In genomic region chr18:43481069-43481468, GRCh38 we compare ENCODE assay signal across 29 cellular contexts.
"Had no signal": no experiment of that assay in that cellular context is flagged by ENCODE, and none has a peak within 500 bp of the region (broad histone marks: within the 10 kb centered on the region; RNA-seq: fewer than 3 reads in every experiment).

No MANE protein-coding gene starts in this region.

- H3K4me1 Mint-ChIP-seq: naive thymus-derived CD4-positive, alpha-beta T cell; natural killer cell; nephron; neural progenitor cell; stimulated activated memory B cell treated with anti-CD40 and anti-IgM and Interleukin-4, amounts not matched to agents 10 μg/mL and 1 μg/mL and 100 μg/mL, for 72 hours; stimulated activated naive CD8-positive, alpha-beta T cell treated with anti-CD3 and anti-CD28 coated beads, Interleukin-15, amount 100 ng/mL, for 72 hours had no signal

- H3K36me3 ChIP-seq: neural progenitor cell, ovary, right lobe of liver, sigmoid colon, suprapubic skin, tibial nerve, upper lobe of left lung, uterus had no signal

- ATAC-seq: naive thymus-derived CD4-positive, alpha-beta T cell; psoas muscle; right cardiac atrium; right lobe of liver; stimulated activated naive CD8-positive, alpha-beta T cell treated with anti-CD3 and anti-CD28 coated beads, Interleukin-15, amount 100 ng/mL, for 72 hours; stimulated activated naive CD8-positive, alpha-beta T cell treated with anti-CD3 and anti-CD28 coated beads, Interleukin-15, Interleukin-2, amounts not matched to agents 100 U/mL and 50 U/mL, for 24 hours had no signal

- H3K4me1 ChIP-seq: neural progenitor cell, parathyroid adenoma, psoas muscle, right lobe of liver, sigmoid colon, suprapubic skin, testis, tibial nerve, upper lobe of left lung, uterus had no signal

- H3K27me3 ChIP-seq: neural progenitor cell, ovary, right lobe of liver, sigmoid colon, suprapubic skin, testis, tibial nerve, upper lobe of left lung, uterus had no signal

- DNase-seq: naive thymus-derived CD4-positive, alpha-beta T cell; natural killer cell; occipital lobe; ovary; psoas muscle; right cardiac atrium; right lobe of liver; sigmoid colon; small intestine; stimulated activated CD4-positive, alpha-beta T cell treated with anti-CD3 and anti-CD28 coated beads, Interleukin-12 subunit alpha, Interleukin-12 subunit beta, amount 100 ng/mL, for 4 hours; stimulated activated CD4-positive, alpha-beta T cell treated with anti-CD3 and anti-CD28 coated beads, Interleukin-1b, Interleukin-23, amount 100 ng/mL, for 48 hours; stimulated activated CD4-positive, alpha-beta T cell treated with anti-CD3 and anti-CD28 coated beads, Interleukin-4, amount 100 ng/mL, for 1 hour; stimulated activated CD4-positive, alpha-beta T cell treated with anti-CD3 and anti-CD28 coated beads, Interleukin-4, amount 100 ng/mL, for 4 hours; stimulated activated CD8-positive, alpha-beta memory T cell treated with anti-CD3 and anti-CD28 coated beads, Interleukin-4, amount 100 ng/mL, for 48 hours; stimulated activated naive CD4-positive, alpha-beta T cell; stimulated activated naive CD8-positive, alpha-beta T cell treated with anti-CD3 and anti-CD28 coated beads, Interleukin-15, amount 100 ng/mL, for 72 hours; stimulated activated naive CD8-positive, alpha-beta T cell treated with anti-CD3 and anti-CD28 coated beads, Interleukin-15, Interleukin-2, amounts not matched to agents 100 U/mL and 50 U/mL, for 24 hours; substantia nigra; testis; trophoblast cell; upper lobe of left lung; uterus had no signal

- H3K4me3 ChIP-seq: neural progenitor cell, ovary, psoas muscle, right lobe of liver, sigmoid colon, suprapubic skin, testis, tibial nerve, upper lobe of left lung, uterus had no signal

- H3K27ac ChIP-seq: neural progenitor cell, ovary, parathyroid adenoma, psoas muscle, right lobe of liver, sigmoid colon, suprapubic skin, testis, tibial nerve, upper lobe of left lung, uterus had no signal

- H3K4me3 Mint-ChIP-seq: naive thymus-derived CD4-positive, alpha-beta T cell; natural killer cell; nephron; neural progenitor cell; stimulated activated memory B cell treated with anti-CD40 and anti-IgM and Interleukin-4, amounts not matched to agents 10 μg/mL and 1 μg/mL and 100 μg/mL, for 72 hours; stimulated activated naive CD8-positive, alpha-beta T cell treated with anti-CD3 and anti-CD28 coated beads, Interleukin-15, amount 100 ng/mL, for 72 hours had no signal

- H3K36me3 Mint-ChIP-seq: natural killer cell; neural progenitor cell; stimulated activated memory B cell treated with anti-CD40 and anti-IgM and Interleukin-4, amounts not matched to agents 10 μg/mL and 1 μg/mL and 100 μg/mL, for 72 hours had no signal

- H3K9me3 ChIP-seq: ovary, psoas muscle, right lobe of liver, sigmoid colon, suprapubic skin, testis, tibial nerve, uterus had no signal

- H3K27ac Mint-ChIP-seq: naive thymus-derived CD4-positive, alpha-beta T cell; natural killer cell; nephron; progenitor cell of endocrine pancreas; stimulated activated memory B cell treated with anti-CD40 and anti-IgM and Interleukin-4, amounts not matched to agents 10 μg/mL and 1 μg/mL and 100 μg/mL, for 72 hours; stimulated activated naive CD8-positive, alpha-beta T cell treated with anti-CD3 and anti-CD28 coated beads, Interleukin-15, amount 100 ng/mL, for 72 hours had no signal

- H3K27me3 Mint-ChIP-seq: naive thymus-derived CD4-positive, alpha-beta T cell; progenitor cell of endocrine pancreas; stimulated activated memory B cell treated with anti-CD40 and anti-IgM and Interleukin-4, amounts not matched to agents 10 μg/mL and 1 μg/mL and 100 μg/mL, for 72 hours; stimulated activated naive CD8-positive, alpha-beta T cell treated with anti-CD3 and anti-CD28 coated beads, Interleukin-15, amount 100 ng/mL, for 72 hours had no signal
